In genomic region chr19:42295831-42296525, GRCh38 we compare ENCODE assay signal across 8 cellular contexts. TPM values are rescaled to one million over a fixed set of nuclear protein-coding genes. Genes with fewer than 3 reads are reported as not detected.
DNase-seq lines count a peak whose midpoint lies in the region; ATAC-seq, FAIRE-seq and TF ChIP-seq lines count a peak whose summit lies in the region.

No MANE protein-coding gene starts in this region.

- peak; percentile 45 to 60; a peak in 3 of 4 replicates for TF ChIP-seq POLR2A in HepG2 (IDR thresholded peaks at IDR 0.05; ENCODE audit: insufficient read depth in 1 of 2, low read depth in 2 of 2, low read length in 2 of 2)

- no peak overlapping the region for H3K4me3 ChIP-seq in CD4-positive, alpha-beta memory T cell (ENCODE audit: low read length in 2 of 2)
- H3K4me3 ChIP-seq in cardiac fibroblast (replicated peaks in 1 of 2; ENCODE audit: low read depth in 2 of 2, low read length in 2 of 2) (no peak overlapping the region), HepG2 (replicated peaks in 1 of 3; ENCODE audit: insufficient read depth in 1 of 3, low read depth in 2 of 3, low read length in 3 of 3) (no peak overlapping the region)

- H2AFZ ChIP-seq in HepG2 (ENCODE audit: low read length): no peak overlapping the region

- H3K79me2 ChIP-seq in HepG2 (ENCODE audit: insufficient read depth, low read length): no peaks in the 10 kb centered on the region

- peak; percentile 67 for TF ChIP-seq RAD21 in HepG2 (CRISPR knock-in tag; IDR thresholded peaks at IDR 0.05)

- peaks cover 9 to 38% of the 10 kb centered on the region in 2 donors for H3K36me3 Mint-ChIP-seq in CD4-positive, alpha-beta memory T cell

- 100% methylated on average over 1 of the region's 6 CpGs for WGBS in HepG2 (ENCODE audit: low lambda C conversion rate)

- peaks cover 3 to 22% (median 12%) of the 10 kb centered on the region in 4 donors for H3K4me1 Mint-ChIP-seq in CD4-positive, alpha-beta memory T cell

- H3K36me3 ChIP-seq in CD4-positive, alpha-beta memory T cell (ENCODE audit: insufficient read depth, low read length): peaks cover 5% of the 10 kb centered on the region
- peaks cover 13 to 42% of the 10 kb centered on the region in 2 experiments; a peak in 3 of 5 replicates for H3K36me3 ChIP-seq in HepG2 (replicated peaks in 1 of 2; ENCODE audit: control insufficient read depth in 1 of 2, insufficient read depth in 2 of 2, low read length in 2 of 2)

- intact Hi-C loops in CD4-positive, alpha-beta memory T cell (cut with micrococcal nuclease): loop anchor here (1.0 kb wide), 4 partner anchors 13 to 188 kb away; no protein-coding TSS in a partner anchor
- intact Hi-C loops in HepG2 (cut with micrococcal nuclease; ENCODE audit: unreplicated experiment): no loop called here

- no peaks in the 10 kb centered on the region for H3K9me3 Mint-ChIP-seq in CD4-positive, alpha-beta memory T cell

- peak overlapping the region in 6 of 7 donors; percentile 17 to 79 (median 73) for H3K27ac Mint-ChIP-seq in CD4-positive, alpha-beta memory T cell

- BruUV-seq in HepG2 (replicated peaks; lab: Mats Ljungman, UMichigan): no TSS peak

- no peaks in the 10 kb centered on the region for H3K9me3 ChIP-seq in CD4-positive, alpha-beta memory T cell (ENCODE audit: control insufficient read depth in 1 of 2, low read length in 2 of 2)
- H3K9me3 ChIP-seq in HepG2 (ENCODE audit: low read length): no peaks in the 10 kb centered on the region

- peak; percentile 98 for TF ChIP-seq CTCF in cardiac fibroblast (IDR thresholded peaks at IDR 0.05; ENCODE audit: low read depth, low read length)
- peak; percentile 97 for TF ChIP-seq CTCF in HepG2 (CRISPR knock-in tag; IDR thresholded peaks at IDR 0.05)

- peaks cover 8% of the 10 kb centered on the region for H3K4me1 ChIP-seq in CD4-positive, alpha-beta memory T cell (ENCODE audit: insufficient read depth, low read length)
- H3K4me1 ChIP-seq in HepG2 (ENCODE audit: insufficient read depth, low read length): peaks cover 2% of the 10 kb centered on the region

- H3K4me3 Mint-ChIP-seq in CD4-positive, alpha-beta memory T cell: peak overlapping the region in 1 of 8 donors; percentile 25

- DNase-seq in CD4-positive, alpha-beta memory T cell: peak; percentile 78 to 89 (median 85)
- DNase-seq in GOT3 (lab: John Stamatoyannopoulos, UW) (peak; percentile 23), NCI-H2171 treated with DMSO at 0.1 percent for 48 hours (lab: John Stamatoyannopoulos, UW) (peak; percentile 73), cardiac fibroblast (ENCODE audit: low read depth in 2 of 2) (peak; percentile 62 to 66), HepG2 (ENCODE audit: low spot score) (peak; percentile 74)
- peak; percentile 92 for DNase-seq in activated CD4-positive, CD25-positive, alpha-beta regulatory T cell treated with anti-CD3 and anti-CD28 coated beads, Interleukin-2, amount 50 U/mL, for 72 hours
- DNase-seq in stimulated activated CD4-positive, alpha-beta T cell treated with anti-CD3 and anti-CD28 coated beads, TNF-alpha, amount 100 ng/mL, for 48 hours (ENCODE audit: low read depth in 3 of 3): peak; percentile 74 to 82 (median 81)

- H3K27me3 Mint-ChIP-seq in CD4-positive, alpha-beta memory T cell: no peaks in the 10 kb centered on the region

- ATAC-seq in HepG2 (peak; percentile 81), HG03442 (IDR thresholded peaks at IDR 0.05; ENCODE audit: unreplicated experiment) (no peak)

- H4K20me1 ChIP-seq in HepG2 (ENCODE audit: insufficient read depth, low read length): no peaks in the 10 kb centered on the region

- POLR2A ChIA-PET in CD4-positive, alpha-beta memory T cell (lab: Charles Lee; ENCODE audit: partially characterized antibody): interaction anchor here (0.7 to 3.4 kb wide), 9 partner anchors 9 to 187 kb away, joined by 3 to 20 read pairs (median 4); partner anchors contain the start of genes GSK3A and POU2F2
- POLR2A ChIA-PET in HepG2 (lab: Yijun Ruan, JAX): interaction anchor here (0.8 to 1.4 kb wide), 4 partner anchors 14 to 53 kb away, joined by 3 to 7 read pairs (median 4); partner anchors contain the start of gene CIC

- peak; percentile 92 for FAIRE-seq in HepG2 (lab: Jason Lieb, UNC)

- H3K9ac ChIP-seq in HepG2 (ENCODE audit: insufficient read depth, low read depth, low read length): no peak overlapping the region

- peak overlapping the region; percentile 11 for H3K27ac ChIP-seq in CD4-positive, alpha-beta memory T cell (ENCODE audit: low read depth, low read length)
- H3K27ac ChIP-seq in HepG2 (ENCODE audit: extremely low read length, insufficient read depth, low read length): no peak overlapping the region

- H3K27me3 ChIP-seq in CD4-positive, alpha-beta memory T cell (ENCODE audit: insufficient read depth, low read length): no peaks in the 10 kb centered on the region
- H3K27me3 ChIP-seq in HepG2 (ENCODE audit: control insufficient read depth in 1 of 2, insufficient read depth in 2 of 2, low read length in 2 of 2): no peaks in the 10 kb centered on the region

- in situ Hi-C loops in HepG2 (cut with HindIII; ENCODE audit: extremely low pct_ligation_motif_present, low pct_unique_long_range_greater_than_20kb): no loop called here

- H3K4me2 ChIP-seq in HepG2 (ENCODE audit: low read depth, low read length): no peak overlapping the region

- CTCF ChIA-PET in CD4-positive, alpha-beta memory T cell (lab: Charles Lee; ENCODE audit: partially characterized antibody): interaction anchor here (0.6 to 4.3 kb wide), 27 partner anchors 8 to 241 kb away, joined by 3 to 26 read pairs (median 4); partner anchors contain the start of genes CIC, GSK3A and POU2F2
- CTCF ChIA-PET in HepG2 (lab: Yijun Ruan, JAX; ENCODE audit: low intra/inter-chr PET ratio, low total read pairs): interaction anchor here (0.7 to 1.4 kb wide), 2 partner anchors 50 to 51 kb away, joined by 3 to 7 read pairs; no protein-coding TSS in a partner anchor

- TF ChIP-seq EP300 in HepG2 (IDR thresholded peaks at IDR 0.05; ENCODE audit: low read depth in 2 of 2, low read length in 2 of 2) (no peak), HepG2 (CRISPR knock-in tag; IDR thresholded peaks at IDR 0.05; ENCODE audit: borderline replicate concordance) (no peak)

RNA-seq across cellular contexts. Expression of gene PRR19, which starts 6.0 kb away (rescaled TPM):
- under 1 TPM; 0.28 to 0.64 TPM for total RNA-seq in CD4-positive, alpha-beta memory T cell
- under 1 TPM; 0.48 to 0.85 TPM for polyA plus RNA-seq in CD4-positive, alpha-beta memory T cell
- total RNA-seq in HepG2 (2016; rRNA removed; fragmentation: Illumina TruSeq; extraction: Trizol): 0.33 and 0.38 TPM in 2 replicates
- total RNA-seq in HepG2 (2016; cell fraction: cytosol; rRNA removed; fragmentation: Illumina TruSeq; extraction: Trizol; ENCODE audit: low read depth): not detected in 2 replicates
- total RNA-seq in HepG2 (2016; cell fraction: insoluble cytoplasmic fraction; rRNA removed; fragmentation: Illumina TruSeq; extraction: Trizol): 0.28 and 0.43 TPM in 2 replicates
- total RNA-seq in HepG2 (2016; cell fraction: membrane; rRNA removed; fragmentation: Illumina TruSeq; extraction: Trizol): 0.14 and 0.43 TPM in 2 replicates
- total RNA-seq in HepG2 (2016; cell fraction: nucleus; rRNA removed; fragmentation: Illumina TruSeq; extraction: Trizol): 0.50 TPM in 1 of 2 replicates, not detected in the other
- polyA plus RNA-seq in HepG2 (2011; rRNA removed): 0.21 and 0.26 TPM in 2 replicates
- polyA plus RNA-seq in HepG2 (2011; cell fraction: cytosol; rRNA removed): 0.23 and 0.34 TPM in 2 replicates
- polyA plus RNA-seq in HepG2 (2011; cell fraction: nucleus; rRNA removed): 0.43 and 0.80 TPM in 2 replicates
- polyA plus RNA-seq in HepG2 (2012): 0.51 TPM in 1 of 2 replicates, not detected in the other
- polyA plus RNA-seq in HepG2 (2016; cell fraction: cytosol; fragmentation: Illumina TruSeq; extraction: Trizol; ENCODE audit: low read depth): 0.21 and 0.22 TPM in 2 replicates
- polyA plus RNA-seq in HepG2 (2016; cell fraction: insoluble cytoplasmic fraction; fragmentation: Illumina TruSeq; extraction: Trizol; ENCODE audit: low read depth): 0.69 and 0.88 TPM in 2 replicates
- 0.19 and 0.38 TPM in 2 replicates for polyA plus RNA-seq in HepG2 (2016; cell fraction: membrane; fragmentation: Illumina TruSeq; extraction: Trizol; ENCODE audit: low read depth)
- polyA plus RNA-seq in HepG2 (2016; cell fraction: nucleus; fragmentation: Illumina TruSeq; extraction: Trizol; ENCODE audit: insufficient read depth, low read depth): 0.57 and 1.5 TPM in 2 replicates
- polyA minus RNA-seq in HepG2 (2011; rRNA and poly(A)+ RNA removed; ENCODE audit: low replicate concordance): 0.94 and 1.4 TPM in 2 replicates
- 0.88 TPM in 1 of 2 replicates, not detected in the other for polyA minus RNA-seq in HepG2 (2011; cell fraction: cytosol; rRNA and poly(A)+ RNA removed)
- polyA minus RNA-seq in HepG2 (2011; cell fraction: nucleus; rRNA and poly(A)+ RNA removed): 0.25 TPM in 1 of 2 replicates, not detected in the other

RNA-seq across cellular contexts. Expression of gene PAFAH1B3, which starts 6.4 kb away (rescaled TPM):
- total RNA-seq in CD4-positive, alpha-beta memory T cell: 10 to 100 TPM; 17.0 to 17.2 TPM
- polyA plus RNA-seq in CD4-positive, alpha-beta memory T cell: 10 to 100 TPM; 35.0 to 43.7 TPM
- total RNA-seq in HepG2 (2016; rRNA removed; fragmentation: Illumina TruSeq; extraction: Trizol): 58.0 and 58.6 TPM in 2 replicates
- 50.5 and 73.0 TPM in 2 replicates for total RNA-seq in HepG2 (2016; cell fraction: cytosol; rRNA removed; fragmentation: Illumina TruSeq; extraction: Trizol; ENCODE audit: low read depth)
- total RNA-seq in HepG2 (2016; cell fraction: insoluble cytoplasmic fraction; rRNA removed; fragmentation: Illumina TruSeq; extraction: Trizol): 61.4 and 62.4 TPM in 2 replicates
- total RNA-seq in HepG2 (2016; cell fraction: membrane; rRNA removed; fragmentation: Illumina TruSeq; extraction: Trizol): 53.6 and 73.9 TPM in 2 replicates
- total RNA-seq in HepG2 (2016; cell fraction: nucleus; rRNA removed; fragmentation: Illumina TruSeq; extraction: Trizol): 23.8 and 27.3 TPM in 2 replicates
- polyA plus RNA-seq in HepG2 (2011; rRNA removed): 27.4 and 31.2 TPM in 2 replicates
- 38.9 and 49.7 TPM in 2 replicates for polyA plus RNA-seq in HepG2 (2011; cell fraction: cytosol; rRNA removed)
- polyA plus RNA-seq in HepG2 (2011; cell fraction: nucleus; rRNA removed): 31.1 and 32.3 TPM in 2 replicates
- polyA plus RNA-seq in HepG2 (2012): 21.3 and 29.1 TPM in 2 replicates
- polyA plus RNA-seq in HepG2 (2016; cell fraction: cytosol; fragmentation: Illumina TruSeq; extraction: Trizol; ENCODE audit: low read depth): 59.5 and 77.2 TPM in 2 replicates
- 57.4 and 72.9 TPM in 2 replicates for polyA plus RNA-seq in HepG2 (2016; cell fraction: insoluble cytoplasmic fraction; fragmentation: Illumina TruSeq; extraction: Trizol; ENCODE audit: low read depth)
- polyA plus RNA-seq in HepG2 (2016; cell fraction: membrane; fragmentation: Illumina TruSeq; extraction: Trizol; ENCODE audit: low read depth): 53.3 and 66.7 TPM in 2 replicates
- polyA plus RNA-seq in HepG2 (2016; cell fraction: nucleus; fragmentation: Illumina TruSeq; extraction: Trizol; ENCODE audit: insufficient read depth, low read depth): 41.3 and 41.9 TPM in 2 replicates
- polyA minus RNA-seq in HepG2 (2011; rRNA and poly(A)+ RNA removed; ENCODE audit: low replicate concordance): 27.9 and 60.4 TPM in 2 replicates
- polyA minus RNA-seq in HepG2 (2011; cell fraction: cytosol; rRNA and poly(A)+ RNA removed): 16.4 and 20.1 TPM in 2 replicates
- 7.9 and 8.8 TPM in 2 replicates for polyA minus RNA-seq in HepG2 (2011; cell fraction: nucleus; rRNA and poly(A)+ RNA removed)

RNA-seq across cellular contexts. Expression of gene TMEM145, which starts 17.1 kb away (rescaled TPM):
- not detected for total RNA-seq in CD4-positive, alpha-beta memory T cell
- not detected for polyA plus RNA-seq in CD4-positive, alpha-beta memory T cell
- 0.07 TPM in 1 of 2 replicates, not detected in the other for total RNA-seq in HepG2 (2016; rRNA removed; fragmentation: Illumina TruSeq; extraction: Trizol)
- not detected in 2 replicates for total RNA-seq in HepG2 (2016; cell fraction: cytosol; rRNA removed; fragmentation: Illumina TruSeq; extraction: Trizol; ENCODE audit: low read depth)
- total RNA-seq in HepG2 (2016; cell fraction: insoluble cytoplasmic fraction; rRNA removed; fragmentation: Illumina TruSeq; extraction: Trizol): 0.13 and 0.15 TPM in 2 replicates
- total RNA-seq in HepG2 (2016; cell fraction: membrane; rRNA removed; fragmentation: Illumina TruSeq; extraction: Trizol): not detected in 2 replicates
- total RNA-seq in HepG2 (2016; cell fraction: nucleus; rRNA removed; fragmentation: Illumina TruSeq; extraction: Trizol): 0.88 and 1.9 TPM in 2 replicates
- polyA plus RNA-seq in HepG2 (2011; rRNA removed): 5.1 and 5.5 TPM in 2 replicates
- polyA plus RNA-seq in HepG2 (2011; cell fraction: cytosol; rRNA removed): 2.0 and 2.3 TPM in 2 replicates
- 39.2 and 50.9 TPM in 2 replicates for polyA plus RNA-seq in HepG2 (2011; cell fraction: nucleus; rRNA removed)
- polyA plus RNA-seq in HepG2 (2012): 2.9 and 6.2 TPM in 2 replicates
- polyA plus RNA-seq in HepG2 (2016; cell fraction: cytosol; fragmentation: Illumina TruSeq; extraction: Trizol; ENCODE audit: low read depth): 0.26 TPM in 1 of 2 replicates, not detected in the other
- 0.57 and 0.73 TPM in 2 replicates for polyA plus RNA-seq in HepG2 (2016; cell fraction: insoluble cytoplasmic fraction; fragmentation: Illumina TruSeq; extraction: Trizol; ENCODE audit: low read depth)
- 0.17 and 0.27 TPM in 2 replicates for polyA plus RNA-seq in HepG2 (2016; cell fraction: membrane; fragmentation: Illumina TruSeq; extraction: Trizol; ENCODE audit: low read depth)
- polyA plus RNA-seq in HepG2 (2016; cell fraction: nucleus; fragmentation: Illumina TruSeq; extraction: Trizol; ENCODE audit: insufficient read depth, low read depth): 1.7 and 2.8 TPM in 2 replicates
- polyA minus RNA-seq in HepG2 (2011; rRNA and poly(A)+ RNA removed; ENCODE audit: low replicate concordance): 0.44 and 14.7 TPM in 2 replicates
- polyA minus RNA-seq in HepG2 (2011; cell fraction: cytosol; rRNA and poly(A)+ RNA removed): 1.3 and 4.2 TPM in 2 replicates
- 16.7 and 20.3 TPM in 2 replicates for polyA minus RNA-seq in HepG2 (2011; cell fraction: nucleus; rRNA and poly(A)+ RNA removed)

RNA-seq across cellular contexts. Expression of gene CIC, which starts 26.9 kb away (rescaled TPM):
- 10 to 100 TPM; 81.6 to 82.6 TPM for total RNA-seq in CD4-positive, alpha-beta memory T cell
- 1 to 10 TPM in 1 of 2 donors, not detected in 1; 3.5 TPM for polyA plus RNA-seq in CD4-positive, alpha-beta memory T cell
- 5.4 and 8.0 TPM in 2 replicates for total RNA-seq in HepG2 (2016; rRNA removed; fragmentation: Illumina TruSeq; extraction: Trizol)
- 1.5 and 1.8 TPM in 2 replicates for total RNA-seq in HepG2 (2016; cell fraction: cytosol; rRNA removed; fragmentation: Illumina TruSeq; extraction: Trizol; ENCODE audit: low read depth)
- 5.2 and 7.8 TPM in 2 replicates for total RNA-seq in HepG2 (2016; cell fraction: insoluble cytoplasmic fraction; rRNA removed; fragmentation: Illumina TruSeq; extraction: Trizol)
- total RNA-seq in HepG2 (2016; cell fraction: membrane; rRNA removed; fragmentation: Illumina TruSeq; extraction: Trizol): 4.6 and 4.9 TPM in 2 replicates
- 10.4 and 12.3 TPM in 2 replicates for total RNA-seq in HepG2 (2016; cell fraction: nucleus; rRNA removed; fragmentation: Illumina TruSeq; extraction: Trizol)
- polyA plus RNA-seq in HepG2 (2011; rRNA removed): 5.9 and 8.3 TPM in 2 replicates
- polyA plus RNA-seq in HepG2 (2011; cell fraction: cytosol; rRNA removed): 3.3 and 5.6 TPM in 2 replicates
- 60.6 and 75.8 TPM in 2 replicates for polyA plus RNA-seq in HepG2 (2011; cell fraction: nucleus; rRNA removed)
- 17.6 and 25.1 TPM in 2 replicates for polyA plus RNA-seq in HepG2 (2012)
- 1.7 and 1.9 TPM in 2 replicates for polyA plus RNA-seq in HepG2 (2016; cell fraction: cytosol; fragmentation: Illumina TruSeq; extraction: Trizol; ENCODE audit: low read depth)
- polyA plus RNA-seq in HepG2 (2016; cell fraction: insoluble cytoplasmic fraction; fragmentation: Illumina TruSeq; extraction: Trizol; ENCODE audit: low read depth): 10.1 and 16.9 TPM in 2 replicates
- 5.7 and 6.0 TPM in 2 replicates for polyA plus RNA-seq in HepG2 (2016; cell fraction: membrane; fragmentation: Illumina TruSeq; extraction: Trizol; ENCODE audit: low read depth)
- polyA plus RNA-seq in HepG2 (2016; cell fraction: nucleus; fragmentation: Illumina TruSeq; extraction: Trizol; ENCODE audit: insufficient read depth, low read depth): 61.0 and 65.4 TPM in 2 replicates
- 3.6 and 7.9 TPM in 2 replicates for polyA minus RNA-seq in HepG2 (2011; rRNA and poly(A)+ RNA removed; ENCODE audit: low replicate concordance)
- 9.1 and 10.8 TPM in 2 replicates for polyA minus RNA-seq in HepG2 (2011; cell fraction: cytosol; rRNA and poly(A)+ RNA removed)
- 14.7 and 15.5 TPM in 2 replicates for polyA minus RNA-seq in HepG2 (2011; cell fraction: nucleus; rRNA and poly(A)+ RNA removed)

RNA-seq across cellular contexts. Expression of gene MEGF8, which starts 29.5 kb away (rescaled TPM):
- total RNA-seq in CD4-positive, alpha-beta memory T cell: 1 to 10 TPM; 8.6 to 9.5 TPM
- under 1 TPM; 0.09 to 0.42 TPM for polyA plus RNA-seq in CD4-positive, alpha-beta memory T cell
- 3.9 and 8.8 TPM in 2 replicates for total RNA-seq in HepG2 (2016; rRNA removed; fragmentation: Illumina TruSeq; extraction: Trizol)
- total RNA-seq in HepG2 (2016; cell fraction: cytosol; rRNA removed; fragmentation: Illumina TruSeq; extraction: Trizol; ENCODE audit: low read depth): 0.79 and 1.2 TPM in 2 replicates
- 3.1 and 9.6 TPM in 2 replicates for total RNA-seq in HepG2 (2016; cell fraction: insoluble cytoplasmic fraction; rRNA removed; fragmentation: Illumina TruSeq; extraction: Trizol)
- total RNA-seq in HepG2 (2016; cell fraction: membrane; rRNA removed; fragmentation: Illumina TruSeq; extraction: Trizol): 1.9 and 2.7 TPM in 2 replicates
- total RNA-seq in HepG2 (2016; cell fraction: nucleus; rRNA removed; fragmentation: Illumina TruSeq; extraction: Trizol): 9.4 and 10.4 TPM in 2 replicates
- polyA plus RNA-seq in HepG2 (2011; rRNA removed): 4.0 and 6.2 TPM in 2 replicates
- 4.4 and 7.8 TPM in 2 replicates for polyA plus RNA-seq in HepG2 (2011; cell fraction: cytosol; rRNA removed)
- 16.2 and 21.3 TPM in 2 replicates for polyA plus RNA-seq in HepG2 (2011; cell fraction: nucleus; rRNA removed)
- polyA plus RNA-seq in HepG2 (2012): 10.2 and 12.4 TPM in 2 replicates
- polyA plus RNA-seq in HepG2 (2016; cell fraction: cytosol; fragmentation: Illumina TruSeq; extraction: Trizol; ENCODE audit: low read depth): 0.61 and 0.62 TPM in 2 replicates
- 4.1 and 4.7 TPM in 2 replicates for polyA plus RNA-seq in HepG2 (2016; cell fraction: insoluble cytoplasmic fraction; fragmentation: Illumina TruSeq; extraction: Trizol; ENCODE audit: low read depth)
- 1.0 and 1.2 TPM in 2 replicates for polyA plus RNA-seq in HepG2 (2016; cell fraction: membrane; fragmentation: Illumina TruSeq; extraction: Trizol; ENCODE audit: low read depth)
- 15.0 and 18.4 TPM in 2 replicates for polyA plus RNA-seq in HepG2 (2016; cell fraction: nucleus; fragmentation: Illumina TruSeq; extraction: Trizol; ENCODE audit: insufficient read depth, low read depth)
- 0.96 and 23.0 TPM in 2 replicates for polyA minus RNA-seq in HepG2 (2011; rRNA and poly(A)+ RNA removed; ENCODE audit: low replicate concordance)
- 11.7 and 11.8 TPM in 2 replicates for polyA minus RNA-seq in HepG2 (2011; cell fraction: cytosol; rRNA and poly(A)+ RNA removed)
- 11.7 and 11.8 TPM in 2 replicates for polyA minus RNA-seq in HepG2 (2011; cell fraction: nucleus; rRNA and poly(A)+ RNA removed)

Comparison
In these comparisons a context has a peak if more than half of its experiments do, and no peak if none do; other contexts are left out.
1. DNase-seq: peak in every context shown above with its lines; median percentile 92 in activated CD4-positive, CD25-positive, alpha-beta regulatory T cell treated with anti-CD3 and anti-CD28 coated beads, Interleukin-2, amount 50 U/mL, for 72 hours; 85 in CD4-positive, alpha-beta memory T cell; 81 in stimulated activated CD4-positive, alpha-beta T cell treated with anti-CD3 and anti-CD28 coated beads, TNF-alpha, amount 100 ng/mL, for 48 hours; 74 in HepG2; 73 in NCI-H2171 treated with DMSO at 0.1 percent for 48 hours; 64 in cardiac fibroblast; 23 in GOT3.